Comparison of ENCODE assay signal across 1 cellular context in genomic region chr7:140696679-140697446, GRCh38.
A peak's percentile ranks its signal among the peaks of the same experiment; 100 is the strongest.
TF ChIP-seq lines count a peak whose summit lies in the region.

Gene NDUFB2, plus strand, starts transcription at chr7:140696708. Its CDS starts 37 bp downstream, at chr7:140696745.

TF ChIP-seq in K562, 482 proteins besides CTCF, POLR2A, EP300 and RAD21 (continued from another document):
- peak in 1 of 2 experiments; percentile 60; a peak in 2 of 3 replicates for TF ChIP-seq CBX3 (IDR thresholded peaks at IDR 0.05; ENCODE audit: borderline replicate concordance in 1 of 2, low read length in 2 of 2)
- TF ChIP-seq BRCA1 (IDR thresholded peaks at IDR 0.05): no peak
- no peak for TF ChIP-seq BRCA1 (CRISPR knock-in tag; IDR thresholded peaks at IDR 0.05)
- TF ChIP-seq JUNB (CRISPR knock-in tag; conservative IDR thresholded peaks at IDR 0.05): 0 out of 2 replicates have a peak, but pooled peaks have one; percentile 33
- no peak for TF ChIP-seq PHB2 (IDR thresholded peaks at IDR 0.05; ENCODE audit: low read depth)
- peak; percentile 82 for TF ChIP-seq USF1 (CRISPR knock-in tag; IDR thresholded peaks at IDR 0.05)
- TF ChIP-seq SRSF1 (IDR thresholded peaks at IDR 0.05; ENCODE audit: low read depth, low read length): peak; percentile 88; the same call in 1 of the 2 replicates
- TF ChIP-seq HNRNPUL1 (IDR thresholded peaks at IDR 0.05; ENCODE audit: low read length): no peak
- peak; percentile 68 for TF ChIP-seq SMAD4 (CRISPR knock-in tag; conservative IDR thresholded peaks at IDR 0.05)
- no peak for TF ChIP-seq NFXL1 (CRISPR knock-in tag; IDR thresholded peaks at IDR 0.05)
- TF ChIP-seq HMG20A (CRISPR knock-in tag; conservative IDR thresholded peaks at IDR 0.05): no peak
- no peak for TF ChIP-seq POLR3G (IDR thresholded peaks at IDR 0.05; ENCODE audit: extremely low read depth, insufficient read length, insufficient replicate concordance)
- no peak for TF ChIP-seq ZNF354B (CRISPR knock-in tag; IDR thresholded peaks at IDR 0.05)
- peak; percentile 94 for TF ChIP-seq POLR2AphosphoS2 (IDR thresholded peaks at IDR 0.05; ENCODE audit: low read length)
- peak; percentile 29; the same call in 1 of the 2 replicates for TF ChIP-seq HDAC2 (IDR thresholded peaks at IDR 0.05)
- TF ChIP-seq COPS2 (conservative IDR thresholded peaks at IDR 0.05): no peak
- peak; percentile 96 for TF ChIP-seq NR3C1 (CRISPR knock-in tag; IDR thresholded peaks at IDR 0.05)
- peak; percentile 27 for TF ChIP-seq PRDM10 (IDR thresholded peaks at IDR 0.05; ENCODE audit: partially characterized antibody)
- no peak for TF ChIP-seq ASH1L (IDR thresholded peaks at IDR 0.05; ENCODE audit: borderline replicate concordance, low read depth, partially characterized antibody)
- peak; percentile 69 for TF ChIP-seq LCOR (CRISPR knock-in tag; IDR thresholded peaks at IDR 0.05)
- TF ChIP-seq ZNF184 (CRISPR knock-in tag; IDR thresholded peaks at IDR 0.05): no peak
- TF ChIP-seq ETV5 (CRISPR knock-in tag; IDR thresholded peaks at IDR 0.05; ENCODE audit: low read depth): peak; percentile 81
- TF ChIP-seq BACH1 (tag; IDR thresholded peaks at IDR 0.05): no peak
- no peak for TF ChIP-seq SREBF2 (CRISPR knock-in tag; IDR thresholded peaks at IDR 0.05)
- TF ChIP-seq RBM17 (IDR thresholded peaks at IDR 0.05; ENCODE audit: borderline replicate concordance, low read depth, low read length): no peak
- TF ChIP-seq POLR3A (IDR thresholded peaks at IDR 0.05; ENCODE audit: borderline replicate concordance, extremely low read depth, insufficient read depth, insufficient read length): no peak
- peak; percentile 98 for TF ChIP-seq PHF8 (IDR thresholded peaks at IDR 0.05; ENCODE audit: borderline replicate concordance, low read length)
- peak; percentile 79 for TF ChIP-seq CBX1 (IDR thresholded peaks at IDR 0.05; ENCODE audit: low read depth)
- TF ChIP-seq PRPF4 (IDR thresholded peaks at IDR 0.05; ENCODE audit: insufficient read depth, low read depth, low read length, poor library complexity, severe bottlenecking): no peak
- TF ChIP-seq HES1 (IDR thresholded peaks at IDR 0.05; ENCODE audit: low read depth): no peak
- TF ChIP-seq AFF4 (CRISPR knock-in tag; IDR thresholded peaks at IDR 0.05): peak; percentile 78
- no peak for TF ChIP-seq MTA2 (IDR thresholded peaks at IDR 0.05; ENCODE audit: low read depth)
- TF ChIP-seq POLR2H (tag; IDR thresholded peaks at IDR 0.05; ENCODE audit: low read depth): peak; percentile 90
- TF ChIP-seq TGIF2 (CRISPR knock-in tag; IDR thresholded peaks at IDR 0.05): no peak
- TF ChIP-seq HMGN3 (IDR thresholded peaks at IDR 0.05; ENCODE audit: borderline replicate concordance, extremely low read depth, insufficient read length, low read depth, low read length): peak; percentile 98
- TF ChIP-seq ZNF239 (CRISPR knock-in tag; IDR thresholded peaks at IDR 0.05): no peak
- TF ChIP-seq ZBTB34 (CRISPR knock-in tag; IDR thresholded peaks at IDR 0.05): no peak
- no peak for TF ChIP-seq ZNF24 (IDR thresholded peaks at IDR 0.05)
- TF ChIP-seq ZNF280B (CRISPR knock-in tag; IDR thresholded peaks at IDR 0.05): no peak
- TF ChIP-seq ZNF263 (CRISPR knock-in tag; IDR thresholded peaks at IDR 0.05; ENCODE audit: borderline replicate concordance): peak; percentile 74; the same call in 1 of the 2 replicates
- no peak for TF ChIP-seq MBD1 (CRISPR knock-in tag; IDR thresholded peaks at IDR 0.05)
- peak; percentile 58 for TF ChIP-seq MXD1 (CRISPR knock-in tag; IDR thresholded peaks at IDR 0.05; ENCODE audit: borderline replicate concordance, poor library complexity, severe bottlenecking)
- TF ChIP-seq ZFP91 (CRISPR knock-in tag; IDR thresholded peaks at IDR 0.05): peak; percentile 70; the same call in 1 of the 2 replicates
- no peak for TF ChIP-seq ZKSCAN1 (IDR thresholded peaks at IDR 0.05; ENCODE audit: low read depth, low read length)
- no peak for TF ChIP-seq RBM39 (optimal IDR thresholded peaks at IDR 0.05; ENCODE audit: low read depth, low read length)
- TF ChIP-seq ZNF589 (CRISPR knock-in tag; IDR thresholded peaks at IDR 0.05; ENCODE audit: low read depth): no peak
- no peak for TF ChIP-seq SRSF3 (IDR thresholded peaks at IDR 0.05; ENCODE audit: insufficient read depth, low read length)
- no peak for TF ChIP-seq ARNT (IDR thresholded peaks at IDR 0.05)
- TF ChIP-seq ZEB2 (IDR thresholded peaks at IDR 0.05): peak; percentile 60; the same call in 1 of the 2 replicates
- TF ChIP-seq STAT5B (CRISPR knock-in tag; IDR thresholded peaks at IDR 0.05): no peak
- TF ChIP-seq RBM22 (IDR thresholded peaks at IDR 0.05; ENCODE audit: low read depth, low read length, poor library complexity, severe bottlenecking): peak; percentile 85
- TF ChIP-seq MAZ (CRISPR knock-in tag; conservative IDR thresholded peaks at IDR 0.05 in 1 of 2, IDR thresholded peaks at IDR 0.05 in 1 of 2): peak; percentile 95
- no peak for TF ChIP-seq ZC3H11A (IDR thresholded peaks at IDR 0.05; ENCODE audit: low read depth, low read length)
- peak in 1 of 2 experiments; percentile 5; a peak in 2 of 4 replicates for TF ChIP-seq RCOR1 (IDR thresholded peaks at IDR 0.05; ENCODE audit: borderline replicate concordance in 1 of 2, low read depth in 2 of 2, low read length in 2 of 2)
